Comparison of ENCODE assay signal across 9 cellular contexts in genomic region chr9:76756273-76756650, GRCh38. TPM values are rescaled to one million over a fixed set of nuclear protein-coding genes. Genes with fewer than 3 reads are reported as not detected.
DNase-seq lines count a peak whose midpoint lies in the region; ATAC-seq and TF ChIP-seq lines count a peak whose summit lies in the region.
"Had no signal": no experiment of that assay in that cellular context is flagged by ENCODE, and none has a peak within 500 bp of the region (broad histone marks: within the 10 kb centered on the region; RNA-seq: fewer than 3 reads in every experiment).

No MANE protein-coding gene starts in this region.

- POLR2A ChIA-PET in CD4-positive, alpha-beta memory T cell (lab: Charles Lee; ENCODE audit: partially characterized antibody), result no interaction called here

- H3K27ac Mint-ChIP-seq in CD4-positive, alpha-beta memory T cell, result no peak overlapping the region
- H3K27ac Mint-ChIP-seq: CD4-positive, CD25-positive, alpha-beta regulatory T cell had no signal

- no peak overlapping the region for H3K4me3 ChIP-seq in fibroblast of mammary gland (ENCODE audit: control insufficient read depth, low read depth, low read length)
- no peak overlapping the region for H3K4me3 ChIP-seq in CD4-positive, alpha-beta memory T cell (ENCODE audit: low read length in 2 of 2)

- no peaks in the 10 kb centered on the region for H3K9me3 Mint-ChIP-seq in CD4-positive, alpha-beta memory T cell
- H3K9me3 Mint-ChIP-seq: CD4-positive, CD25-positive, alpha-beta regulatory T cell had no signal

- peaks cover 0 to 9% (median 4%) of the 10 kb centered on the region in 4 donors for H3K4me1 Mint-ChIP-seq in CD4-positive, alpha-beta memory T cell
- H3K4me1 Mint-ChIP-seq: CD4-positive, CD25-positive, alpha-beta regulatory T cell had no signal

- peak; percentile 20 for TF ChIP-seq CTCF in fibroblast of mammary gland (conservative IDR thresholded peaks at IDR 0.05; ENCODE audit: control insufficient read depth, insufficient read depth, low read depth, low read length)

- H3K27me3 ChIP-seq in CD4-positive, alpha-beta memory T cell (ENCODE audit: insufficient read depth, low read length), result no peaks in the 10 kb centered on the region

- peak; percentile 13 for ATAC-seq in HG03066 (IDR thresholded peaks at IDR 0.05; ENCODE audit: low read depth, unreplicated experiment)

- H3K9me3 ChIP-seq in CD4-positive, alpha-beta memory T cell (ENCODE audit: control insufficient read depth in 1 of 2, low read length in 2 of 2), result no peaks in the 10 kb centered on the region

- intact Hi-C loops in CD4-positive, alpha-beta memory T cell (cut with micrococcal nuclease), result no loop called here

- no peaks in the 10 kb centered on the region for H3K4me1 ChIP-seq in CD4-positive, alpha-beta memory T cell (ENCODE audit: insufficient read depth, low read length)

- H3K4me3 Mint-ChIP-seq in CD4-positive, alpha-beta memory T cell, result no peak overlapping the region
- H3K4me3 Mint-ChIP-seq: CD4-positive, CD25-positive, alpha-beta regulatory T cell had no signal

- H3K27ac ChIP-seq in substantia nigra (ENCODE audit: low read depth, low read length, poor library complexity, severe bottlenecking), result no peak overlapping the region
- H3K27ac ChIP-seq in CD4-positive, alpha-beta memory T cell (ENCODE audit: low read depth, low read length), result no peak overlapping the region

- no peaks in the 10 kb centered on the region for H3K36me3 Mint-ChIP-seq in CD4-positive, alpha-beta memory T cell
- H3K36me3 Mint-ChIP-seq: CD4-positive, CD25-positive, alpha-beta regulatory T cell had no signal

- H3K27me3 Mint-ChIP-seq in CD4-positive, alpha-beta memory T cell, result peaks cover 2 to 5% of the 10 kb centered on the region in 2 donors

- peak; percentile 37 to 83 (median 61) for DNase-seq in NCI-H1417 (lab: John Stamatoyannopoulos, UW)
- no peak for DNase-seq in NCI-H1417 treated with DMSO at 0.1 percent for 48 hours (lab: John Stamatoyannopoulos, UW)
- peak; percentile 61 for DNase-seq in NCI-H774 (lab: John Stamatoyannopoulos, UW)
- peak; percentile 44 for DNase-seq in fibroblast of mammary gland (ENCODE audit: low read depth)
- DNase-seq in substantia nigra (lab: John Stamatoyannopoulos, UW), result peak in 38 of 49 donors; percentile 3 to 73 (median 30)
- no peak for DNase-seq in stimulated activated CD4-positive, alpha-beta T cell treated with anti-CD3 and anti-CD28 coated beads, Interleukin-4, amount 100 ng/mL, for 24 hours
- DNase-seq in CD4-positive, alpha-beta memory T cell, result no peak
- DNase-seq: CD4-positive, CD25-positive, alpha-beta regulatory T cell had no signal

- CTCF ChIA-PET in CD4-positive, alpha-beta memory T cell (lab: Charles Lee; ENCODE audit: partially characterized antibody), result no interaction called here

- no peaks in the 10 kb centered on the region for H3K36me3 ChIP-seq in CD4-positive, alpha-beta memory T cell (ENCODE audit: insufficient read depth, low read length)

RNA-seq across cellular contexts. Expression of gene PCA3, which starts 8.0 kb away (rescaled TPM):
- total RNA-seq in CD4-positive, alpha-beta memory T cell, result not detected
- not detected for polyA plus RNA-seq in CD4-positive, alpha-beta memory T cell
- total RNA-seq: CD4-positive, CD25-positive, alpha-beta regulatory T cell had no signal
- polyA plus RNA-seq: CD4-positive, CD25-positive, alpha-beta regulatory T cell had no signal

Comparison
In these comparisons a context has a peak if more than half of its experiments do, and no peak if none do; other contexts are left out.
1. DNase-seq: peak in NCI-H1417 (3 of 3), NCI-H774 (single experiment), fibroblast of mammary gland (single experiment) and substantia nigra (38 of 49); none in NCI-H1417 treated with DMSO at 0.1 percent for 48 hours (single experiment), stimulated activated CD4-positive, alpha-beta T cell treated with anti-CD3 and anti-CD28 coated beads, Interleukin-4, amount 100 ng/mL, for 24 hours (single experiment) and CD4-positive, alpha-beta memory T cell (0 of 5).